ENCODE assay signal across 12 cellular contexts in genomic region chr11:123202155-123202714, GRCh38. TPM values are rescaled to one million over a fixed set of nuclear protein-coding genes. Genes with fewer than 3 reads are reported as not detected.
DNase-seq lines count a peak whose midpoint lies in the region; ATAC-seq and TF ChIP-seq lines count a peak whose summit lies in the region.
"Had no signal": no experiment of that assay in that cellular context is flagged by ENCODE, and none has a peak within 500 bp of the region (broad histone marks: within the 10 kb centered on the region; RNA-seq: fewer than 3 reads in every experiment).

No MANE protein-coding gene starts in this region.

- peak overlapping the region; percentile 59 for H3K27ac ChIP-seq in muscle layer of colon (ENCODE audit: low read depth, low read length)
- no peak overlapping the region for H3K27ac ChIP-seq in upper lobe of left lung
- H3K27ac ChIP-seq: HL-60, skin epidermis had no signal

- H3K9ac ChIP-seq in muscle layer of colon (ENCODE audit: low read length), result no peak overlapping the region

- TF ChIP-seq CTCF in fibroblast of the aortic adventitia (IDR thresholded peaks at IDR 0.05; ENCODE audit: insufficient read depth, low read length), result no peak
- no peak for TF ChIP-seq CTCF in upper lobe of left lung (IDR thresholded peaks at IDR 0.05)

- H3K9me3 ChIP-seq in muscle layer of colon (ENCODE audit: low read length) (no peaks in the 10 kb centered on the region), upper lobe of left lung (no peaks in the 10 kb centered on the region)

- TF ChIP-seq EP300 in upper lobe of left lung (IDR thresholded peaks at IDR 0.05), result peak in 1 of 4 donors; percentile 13

- 40 to 48% methylated on average over 2 to 4 of the region's 4 CpGs for WGBS in upper lobe of left lung, 2 donors

- H3K27me3 ChIP-seq in muscle layer of colon (ENCODE audit: control insufficient read depth in 1 of 2, insufficient read depth in 2 of 2, low read length in 2 of 2) (no peaks in the 10 kb centered on the region), upper lobe of left lung (no peaks in the 10 kb centered on the region)

- peak; percentile 64 to 68 for ATAC-seq in upper lobe of left lung (ENCODE audit: low FRiP score in 2 of 2)
- ATAC-seq in GM18858 (IDR thresholded peaks at IDR 0.05; ENCODE audit: unreplicated experiment), result no peak

- DNase-seq in NCI-H1417 (lab: John Stamatoyannopoulos, UW), result peak in 2 of 3 experiments; percentile 36 to 72
- no peak for DNase-seq in NCI-H1417 treated with DMSO at 0.1 percent for 48 hours (lab: John Stamatoyannopoulos, UW)
- DNase-seq in fibroblast of the aortic adventitia (ENCODE audit: low read depth), result peak; percentile 44
- DNase-seq in upper lobe of left lung, result no peak
- DNase-seq in activated CD4-positive, alpha-beta T cell treated with anti-CD3 and anti-CD28 coated beads for 4 hours, result no peak
- DNase-seq in NCI-H187 treated with DMSO at 0.1 percent for 48 hours (lab: John Stamatoyannopoulos, UW), result no peak
- DNase-seq: amniotic stem cell, NCI-H510A treated with DMSO at 0.1 percent for 48 hours had no signal

- H3K36me3 ChIP-seq in muscle layer of colon (ENCODE audit: insufficient read depth, low read length) (no peaks in the 10 kb centered on the region), upper lobe of left lung (no peaks in the 10 kb centered on the region)

- no peak overlapping the region for H3K4me3 ChIP-seq in fibroblast of the aortic adventitia (ENCODE audit: low read depth, low read length)
- no peak overlapping the region for H3K4me3 ChIP-seq in muscle layer of colon (ENCODE audit: low read depth in 1 of 2, low read length in 2 of 2)
- H3K4me3 ChIP-seq in upper lobe of left lung, result no peak overlapping the region
- H3K4me3 ChIP-seq: skin epidermis had no signal

- H3K4me1 ChIP-seq in muscle layer of colon (ENCODE audit: insufficient read depth, low read length) (peaks cover 41% of the 10 kb centered on the region), upper lobe of left lung (peaks cover 0 to 7% (median 0%) of the 10 kb centered on the region in 4 donors)

- TF ChIP-seq POLR2A in upper lobe of left lung (IDR thresholded peaks at IDR 0.05), result no peak

RNA-seq across cellular contexts. Expression of gene CLMP, which starts 7.2 kb away (rescaled TPM):
- 187 and 235 TPM in 2 replicates for total RNA-seq in fibroblast of the aortic adventitia (ENCODE audit: low replicate concordance)
- total RNA-seq in upper lobe of left lung, result 10 to 100 TPM in 5 of 6 donors, 1 to 10 TPM in 1; 6.0 to 23.4 (median 15.3) TPM

Comparison
In these comparisons a context has a peak if more than half of its experiments do, and no peak if none do; other contexts are left out.
1. DNase-seq: peak in NCI-H1417 (2 of 3) and fibroblast of the aortic adventitia (single experiment); none in NCI-H1417 treated with DMSO at 0.1 percent for 48 hours (single experiment), upper lobe of left lung (0 of 2), activated CD4-positive, alpha-beta T cell treated with anti-CD3 and anti-CD28 coated beads for 4 hours (0 of 2) and NCI-H187 treated with DMSO at 0.1 percent for 48 hours (single experiment).